ENCODE assay signal across 28 cellular contexts in genomic region chr6:89197141-89197540, GRCh38. TPM values are rescaled to one million over a fixed set of nuclear protein-coding genes. Genes with fewer than 3 reads are reported as not detected.
"Had no signal": no experiment of that assay in that cellular context is flagged by ENCODE, and none has a peak within 500 bp of the region (broad histone marks: within the 10 kb centered on the region; RNA-seq: fewer than 3 reads in every experiment).

No MANE protein-coding gene starts in this region.

- ATAC-seq: activated CD4-positive, alpha-beta T cell treated with anti-CD3 and anti-CD28 coated beads for 36 hours; activated T-cell treated with anti-CD3 and anti-CD28 coated beads, Interleukin-2, amount 50 U/mL, for 72 hours; effector memory CD8-positive, alpha-beta T cell; esophagus mucosa; left cardiac atrium; natural killer cell treated with Interleukin-12 subunit alpha and Interleukin-12 subunit beta and Interleukin-15 and Interleukin-18, amount 100 ng/mL, for 72 hours; stimulated activated naive CD8-positive, alpha-beta T cell treated with anti-CD3 and anti-CD28 coated beads, Interleukin-15, Interleukin-2, amounts not matched to agents 100 U/mL and 50 U/mL, for 24 hours had no signal

- H3K27me3 ChIP-seq: colonic mucosa, ovary had no signal

- DNase-seq: activated B cell treated with CpG ODN at 0.5 μM for 24 hours; activated CD4-positive, alpha-beta T cell treated with anti-CD3 and anti-CD28 coated beads for 36 hours; activated CD4-positive, alpha-beta T cell treated with anti-CD3 and anti-CD28 coated beads, Interleukin-2, amount 50 U/mL, for 48 hours; activated effector memory CD4-positive, alpha-beta T cell treated with Interleukin-2 at 50 U/mL for 16 hours; activated naive CD4-positive, alpha-beta T cell treated with anti-CD3 and anti-CD28 coated beads for 36 hours; activated naive CD8-positive, alpha-beta T cell treated with anti-CD3 and anti-CD28 coated beads, Interleukin-2, amount 10 ng/mL, durations not matched to agents 7 days and 5 days; activated T-cell treated with anti-CD3 and anti-CD28 coated beads, Interleukin-2, amount 50 U/mL, for 72 hours; amniotic stem cell; colonic mucosa; dorsolateral prefrontal cortex; effector memory CD8-positive, alpha-beta T cell; hypothalamus; islet precursor cell; left cardiac atrium; midbrain; ovary; stimulated activated CD4-positive, alpha-beta T cell treated with anti-CD3 and anti-CD28 coated beads, Interleukin-4, amount 100 ng/mL, for 24 hours; stimulated activated naive CD8-positive, alpha-beta T cell treated with anti-CD3 and anti-CD28 coated beads, Interleukin-15, Interleukin-2, amounts not matched to agents 100 U/mL and 50 U/mL, for 24 hours; T-helper 9 cell had no signal

- H3K36me3 ChIP-seq: colonic mucosa, ovary, prostate gland had no signal

- H3K27ac ChIP-seq: colonic mucosa, dorsolateral prefrontal cortex, ovary, prostate gland had no signal

- H3K4me3 ChIP-seq: colonic mucosa, dorsolateral prefrontal cortex, ovary, prostate gland had no signal

- H3K4me1 ChIP-seq: colonic mucosa, prostate gland had no signal

- H3K9me3 ChIP-seq: colonic mucosa, ovary, prostate gland had no signal

RNA-seq across cellular contexts. Expression of gene GABRR1, which starts 20.0 kb away (rescaled TPM):
- total RNA-seq: activated B cell treated with CpG ODN at 0.5 μM for 24 hours; activated CD4-positive, alpha-beta T cell treated with anti-CD3 and anti-CD28 coated beads for 36 hours; activated naive CD4-positive, alpha-beta T cell treated with anti-CD3 and anti-CD28 coated beads for 36 hours; activated naive CD8-positive, alpha-beta T cell treated with anti-CD3 and anti-CD28 coated beads, Interleukin-2, amount 10 ng/mL, durations not matched to agents 7 days and 5 days; activated T-cell treated with anti-CD3 and anti-CD28 coated beads, Interleukin-2, amount 50 U/mL, for 72 hours; bronchial epithelial cell; dorsolateral prefrontal cortex; endothelial cell of umbilical vein; frontal cortex; left cardiac atrium; liver; natural killer cell treated with Interleukin-12 subunit alpha and Interleukin-12 subunit beta and Interleukin-15 and Interleukin-18, amount 100 ng/mL, for 72 hours; ovary; subcutaneous adipose tissue; ureter had no signal
- polyA plus RNA-seq: endothelial cell of umbilical vein, liver had no signal
